Comparison of ENCODE assay signal across 11 cellular contexts in genomic region chr2:134301099-134301970, GRCh38. TPM values are rescaled to one million over a fixed set of nuclear protein-coding genes. Genes with fewer than 3 reads are reported as not detected.
A peak's percentile ranks its signal among the peaks of the same experiment; 100 is the strongest.
DNase-seq lines count a peak whose midpoint lies in the region; ATAC-seq and TF ChIP-seq lines count a peak whose summit lies in the region.
"Had no signal": no experiment of that assay in that cellular context is flagged by ENCODE, and none has a peak within 500 bp of the region (broad histone marks: within the 10 kb centered on the region; RNA-seq: fewer than 3 reads in every experiment).

No MANE protein-coding gene starts in this region.

- DNase-seq in natural killer cell treated with Interleukin-12 subunit alpha and Interleukin-12 subunit beta and Interleukin-15 and Interleukin-18, amount 100 ng/mL, for 72 hours (ENCODE audit: low spot score) = no peak
- DNase-seq in natural killer cell (no peak), amniotic epithelial cell (ENCODE audit: low read depth) (peak; percentile 77), right atrium auricular region (ENCODE audit: low spot score) (no peak), KG1 (lab: John Stamatoyannopoulos, UW) (no peak), NCI-H345 treated with DMSO at 0.1 percent for 48 hours (lab: John Stamatoyannopoulos, UW; ENCODE audit: unreplicated experiment) (no peak)
- DNase-seq: activated CD4-positive, alpha-beta T cell treated with anti-CD3 and anti-CD28 coated beads, Interleukin-2, amount 50 U/mL, for 4 hours; Calu3; tibial artery had no signal

- H3K9me3 Mint-ChIP-seq in natural killer cell treated with Interleukin-12 subunit alpha and Interleukin-12 subunit beta and Interleukin-15 and Interleukin-18, amount 100 ng/mL, for 72 hours = no peaks in the 10 kb centered on the region
- no peaks in the 10 kb centered on the region for H3K9me3 Mint-ChIP-seq in natural killer cell

- peaks cover 0 to 33% of the 10 kb centered on the region in 2 donors for H3K4me1 ChIP-seq in right atrium auricular region

- no peaks in the 10 kb centered on the region for H3K9me3 ChIP-seq in right atrium auricular region
- H3K9me3 ChIP-seq: tibial artery had no signal

- intact Hi-C loops in natural killer cell (cut with micrococcal nuclease) = no loop called here

- peaks cover 22 to 31% of the 10 kb centered on the region in 2 donors for H3K4me1 Mint-ChIP-seq in natural killer cell treated with Interleukin-12 subunit alpha and Interleukin-12 subunit beta and Interleukin-15 and Interleukin-18, amount 100 ng/mL, for 72 hours (ENCODE audit: low read depth in 2 of 2)
- H3K4me1 Mint-ChIP-seq in natural killer cell = peaks cover 20 to 25% of the 10 kb centered on the region in 2 donors

- H3K4me3 Mint-ChIP-seq in natural killer cell treated with Interleukin-12 subunit alpha and Interleukin-12 subunit beta and Interleukin-15 and Interleukin-18, amount 100 ng/mL, for 72 hours = peak overlapping the region; percentile 42
- no peak overlapping the region for H3K4me3 Mint-ChIP-seq in natural killer cell

- no peaks in the 10 kb centered on the region for H3K27me3 Mint-ChIP-seq in natural killer cell treated with Interleukin-12 subunit alpha and Interleukin-12 subunit beta and Interleukin-15 and Interleukin-18, amount 100 ng/mL, for 72 hours
- peaks cover 0 to 4% of the 10 kb centered on the region in 2 donors for H3K27me3 Mint-ChIP-seq in natural killer cell (ENCODE audit: low read depth in 2 of 2)

- H3K27ac Mint-ChIP-seq in natural killer cell treated with Interleukin-12 subunit alpha and Interleukin-12 subunit beta and Interleukin-15 and Interleukin-18, amount 100 ng/mL, for 72 hours = no peak overlapping the region
- H3K27ac Mint-ChIP-seq in natural killer cell = no peak overlapping the region

- no peak for TF ChIP-seq CTCF in natural killer cell (IDR thresholded peaks at IDR 0.05)
- no peak for TF ChIP-seq CTCF in right atrium auricular region (IDR thresholded peaks at IDR 0.05)

- H3K27me3 ChIP-seq in right atrium auricular region = no peaks in the 10 kb centered on the region
- H3K27me3 ChIP-seq: tibial artery had no signal

- peaks cover 10% of the 10 kb centered on the region for H3K36me3 Mint-ChIP-seq in natural killer cell treated with Interleukin-12 subunit alpha and Interleukin-12 subunit beta and Interleukin-15 and Interleukin-18, amount 100 ng/mL, for 72 hours
- no peaks in the 10 kb centered on the region for H3K36me3 Mint-ChIP-seq in natural killer cell

- peak in 1 of 2 donors; percentile 82 for ATAC-seq in natural killer cell treated with Interleukin-12 subunit alpha and Interleukin-12 subunit beta and Interleukin-15 and Interleukin-18, amount 100 ng/mL, for 72 hours
- no peak for ATAC-seq in natural killer cell
- no peak for ATAC-seq in HG03095 (IDR thresholded peaks at IDR 0.05; ENCODE audit: unreplicated experiment)
- ATAC-seq in HG02623 (IDR thresholded peaks at IDR 0.05; ENCODE audit: unreplicated experiment) = no peak

- no peaks in the 10 kb centered on the region for H3K36me3 ChIP-seq in right atrium auricular region
- H3K36me3 ChIP-seq: tibial artery had no signal

- peak overlapping the region in 1 of 2 donors; percentile 5 for H3K4me3 ChIP-seq in right atrium auricular region
- H3K4me3 ChIP-seq: tibial artery had no signal

- H3K27ac ChIP-seq in right atrium auricular region = peak overlapping the region; percentile 71 to 89

RNA-seq across cellular contexts. Expression of gene MGAT5, which starts 47.5 kb away (rescaled TPM):
- 10 to 100 TPM; 58.1 to 99.5 TPM for total RNA-seq in natural killer cell treated with Interleukin-12 subunit alpha and Interleukin-12 subunit beta and Interleukin-15 and Interleukin-18, amount 100 ng/mL, for 72 hours
- total RNA-seq in natural killer cell (10 to 100 TPM; 39.7 to 58.2 (median 57.0) TPM), right atrium auricular region (10 to 100 TPM; 56.9 to 91.0 TPM)
